Comparison of ENCODE assay signal across 15 cellular contexts in genomic region chr10:29254123-29255046, GRCh38. TPM values are rescaled to one million over a fixed set of nuclear protein-coding genes. Genes with fewer than 3 reads are reported as not detected.
DNase-seq lines count a peak whose midpoint lies in the region.
"Had no signal": no experiment of that assay in that cellular context is flagged by ENCODE, and none has a peak within 500 bp of the region (broad histone marks: within the 10 kb centered on the region; RNA-seq: fewer than 3 reads in every experiment).

No MANE protein-coding gene starts in this region.

- H3K36me3 Mint-ChIP-seq in immature natural killer cell, result no peaks in the 10 kb centered on the region
- H3K36me3 Mint-ChIP-seq in activated naive CD4-positive, alpha-beta T cell treated with anti-CD3 and anti-CD28 coated beads for 36 hours (ENCODE audit: low read depth), result no peaks in the 10 kb centered on the region

- CTCF ChIA-PET in activated naive CD4-positive, alpha-beta T cell treated with anti-CD3 and anti-CD28 coated beads for 36 hours (lab: Charles Lee), result no interaction called here

- peaks cover 3 to 9% (median 7%) of the 10 kb centered on the region in 3 donors for H3K27me3 Mint-ChIP-seq in immature natural killer cell (ENCODE audit: low read depth in 3 of 3)
- H3K27me3 Mint-ChIP-seq in activated naive CD4-positive, alpha-beta T cell treated with anti-CD3 and anti-CD28 coated beads for 36 hours (ENCODE audit: low read depth), result peaks cover 32% of the 10 kb centered on the region

- peak; percentile 30 for DNase-seq in DMS153 (lab: John Stamatoyannopoulos, UW)
- no peak for DNase-seq in DMS153 treated with DMSO at 0.1 percent for 48 hours (lab: John Stamatoyannopoulos, UW; ENCODE audit: unreplicated experiment)
- DNase-seq in NCI-H2107 (lab: John Stamatoyannopoulos, UW), result peak; percentile 13
- peak; percentile 59 for DNase-seq in ecto neural progenitor cell (ENCODE audit: low spot score)
- peak; percentile 13 for DNase-seq in renal cortical epithelial cell (ENCODE audit: low read depth)
- DNase-seq in immature natural killer cell, result no peak
- no peak for DNase-seq in activated naive CD4-positive, alpha-beta T cell treated with anti-CD3 and anti-CD28 coated beads for 36 hours
- no peak for DNase-seq in stimulated activated CD4-positive, alpha-beta T cell treated with anti-CD3 and anti-CD28 coated beads, Interleukin-2, amount 100 ng/mL, for 48 hours
- DNase-seq: activated T-cell treated with anti-CD3 and anti-CD28 coated beads, Interleukin-2, amount 50 U/mL, for 48 hours; NCI-H524 treated with DMSO at 0.1 percent for 48 hours; stimulated activated CD4-positive, alpha-beta T cell treated with anti-CD3 and anti-CD28 coated beads, Interleukin-4, amount 100 ng/mL, for 4 hours had no signal

- intact Hi-C loops in activated naive CD4-positive, alpha-beta T cell treated with anti-CD3 and anti-CD28 coated beads for 36 hours (cut with micrococcal nuclease), result no loop called here

- peaks cover 0 to 2% (median 0%) of the 10 kb centered on the region in 6 donors for H3K9me3 Mint-ChIP-seq in immature natural killer cell
- H3K9me3 Mint-ChIP-seq in activated naive CD4-positive, alpha-beta T cell treated with anti-CD3 and anti-CD28 coated beads for 36 hours, result no peaks in the 10 kb centered on the region
- H3K9me3 Mint-ChIP-seq: dendritic cell treated with granulocyte-macrophage colony-stimulating factor and Interleukin-4, amounts not matched to agents 40 ng/mL and 50 ng/mL, for 4 days had no signal

- no peak overlapping the region for H3K27ac Mint-ChIP-seq in immature natural killer cell
- H3K27ac Mint-ChIP-seq in activated naive CD4-positive, alpha-beta T cell treated with anti-CD3 and anti-CD28 coated beads for 36 hours, result no peak overlapping the region
- H3K27ac Mint-ChIP-seq: dendritic cell treated with granulocyte-macrophage colony-stimulating factor and Interleukin-4, amounts not matched to agents 40 ng/mL and 50 ng/mL, for 4 days had no signal

- H3K4me3 Mint-ChIP-seq in immature natural killer cell, result no peak overlapping the region
- H3K4me3 Mint-ChIP-seq in activated naive CD4-positive, alpha-beta T cell treated with anti-CD3 and anti-CD28 coated beads for 36 hours, result no peak overlapping the region
- H3K4me3 Mint-ChIP-seq: dendritic cell treated with granulocyte-macrophage colony-stimulating factor and Interleukin-4, amounts not matched to agents 40 ng/mL and 50 ng/mL, for 4 days had no signal

- no peaks in the 10 kb centered on the region for H3K4me1 Mint-ChIP-seq in immature natural killer cell
- no peaks in the 10 kb centered on the region for H3K4me1 Mint-ChIP-seq in activated naive CD4-positive, alpha-beta T cell treated with anti-CD3 and anti-CD28 coated beads for 36 hours (ENCODE audit: low read depth)

RNA-seq across cellular contexts. Expression of gene LYZL1, which starts 34.5 kb away (rescaled TPM):
- total RNA-seq in renal cortical epithelial cell, result not detected in 2 replicates
- not detected for polyA plus RNA-seq in immature natural killer cell
- not detected for total RNA-seq in activated naive CD4-positive, alpha-beta T cell treated with anti-CD3 and anti-CD28 coated beads for 36 hours
- total RNA-seq: T-helper 2 cell treated with Interferon-gamma antibody and Interleukin-4, amounts not matched to agents 100 ng/mL and 5 ng/mL, for 36 hours; thoracic aorta had no signal
- polyA plus RNA-seq: neural cell had no signal

Comparison
In these comparisons a context has a peak if more than half of its experiments do, and no peak if none do; other contexts are left out.
1. DNase-seq: peak in DMS153 (single experiment), NCI-H2107 (single experiment), ecto neural progenitor cell (single experiment) and renal cortical epithelial cell (single experiment); none in DMS153 treated with DMSO at 0.1 percent for 48 hours (single experiment), immature natural killer cell (0 of 3), activated naive CD4-positive, alpha-beta T cell treated with anti-CD3 and anti-CD28 coated beads for 36 hours (single experiment) and stimulated activated CD4-positive, alpha-beta T cell treated with anti-CD3 and anti-CD28 coated beads, Interleukin-2, amount 100 ng/mL, for 48 hours (0 of 2).